Comparison of ENCODE assay signal across 21 cellular contexts in the genomic region with DNA sequence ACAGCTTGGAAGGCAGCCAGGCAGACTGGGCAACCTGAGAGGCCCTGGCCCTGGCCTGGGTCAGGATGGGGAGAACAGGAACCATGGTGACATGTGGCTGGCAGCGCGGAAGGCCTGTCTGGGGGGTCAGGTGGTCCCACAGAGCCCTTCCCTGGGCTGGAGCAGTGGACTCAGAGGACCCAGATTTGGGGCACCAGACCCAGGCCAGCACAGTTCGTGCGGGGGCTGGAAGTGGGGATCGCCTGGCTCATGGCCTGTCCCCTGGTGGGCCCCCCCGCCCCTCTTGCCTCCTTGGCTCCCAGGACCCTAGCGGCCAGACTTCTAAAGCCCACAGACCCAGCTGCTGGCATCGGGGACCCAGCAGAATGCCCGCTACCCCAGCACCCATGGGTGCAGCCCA. TPM values are rescaled to one million over a fixed set of nuclear protein-coding genes. Genes with fewer than 3 reads are reported as not detected.
"Had no signal": no experiment of that assay in that cellular context is flagged by ENCODE, and none has a peak within 500 bp of the region (broad histone marks: within the 10 kb centered on the region; RNA-seq: fewer than 3 reads in every experiment).

No MANE protein-coding gene starts in this region.

- H3K36me3 ChIP-seq: right lobe of liver, transverse colon had no signal

- H3K9ac ChIP-seq: parathyroid adenoma had no signal

- H3K27me3 ChIP-seq: neutrophil, right lobe of liver, stomach, testis, thyroid gland, transverse colon, upper lobe of left lung, vagina had no signal

- H3K4me1 ChIP-seq: parathyroid adenoma, psoas muscle, right lobe of liver, testis, transverse colon, vagina had no signal

- H2AFZ ChIP-seq: parathyroid adenoma had no signal

- FAIRE-seq: keratinocyte had no signal

- DNase-seq: hippocampal formation; left ventricle myocardium inferior; midbrain; stimulated activated CD4-positive, alpha-beta T cell treated with anti-CD3 and anti-CD28 coated beads, Interleukin-1b, Interleukin-23, amount 100 ng/mL, for 48 hours; stimulated activated CD4-positive, alpha-beta T cell treated with anti-CD3 and anti-CD28 coated beads, Interleukin-4, amount 100 ng/mL, for 1 hour; stimulated activated naive B cell treated with anti-CD40 and anti-IgM and Interleukin-4, amounts not matched to agents 10 μg/mL and 1 μg/mL and 100 μg/mL, for 72 hours; stimulated activated naive CD8-positive, alpha-beta T cell treated with anti-CD3 and anti-CD28 coated beads, Interleukin-15, Interleukin-2, amounts not matched to agents 100 U/mL and 50 U/mL, for 24 hours; stomach; testis; thyroid gland; transverse colon had no signal

- H3K4me2 ChIP-seq: smooth muscle cell had no signal

- H3K9me3 ChIP-seq: left ventricle myocardium inferior, neutrophil, psoas muscle, right lobe of liver, stomach, testis, thyroid gland, transverse colon, upper lobe of left lung, vagina had no signal

- H3K27ac ChIP-seq: left ventricle myocardium inferior, neutrophil, parathyroid adenoma, psoas muscle, right lobe of liver, stomach, testis, thyroid gland, transverse colon, upper lobe of left lung, vagina had no signal

- H3K4me3 ChIP-seq: left ventricle myocardium inferior, lung, psoas muscle, right lobe of liver, smooth muscle cell, stomach, testis, thyroid gland, transverse colon, upper lobe of left lung, vagina had no signal

RNA-seq across cellular contexts. Expression of gene TEX22, which starts 42.7 kb away (rescaled TPM):
- total RNA-seq: mesenteric fat pad, vagina had no signal
